Comparison of ENCODE assay signal across 15 cellular contexts in genomic region chr3:144104146-144104545, GRCh38.
DNase-seq lines count a peak whose midpoint lies in the region.
"Had no signal": no experiment of that assay in that cellular context is flagged by ENCODE, and none has a peak within 500 bp of the region (broad histone marks: within the 10 kb centered on the region; RNA-seq: fewer than 3 reads in every experiment).

No MANE protein-coding gene starts in this region.

- peak; percentile 31 to 74 for DNase-seq in NCI-H2081 (lab: John Stamatoyannopoulos, UW)
- DNase-seq in NCI-H2081 treated with DMSO at 0.1 percent for 48 hours (lab: John Stamatoyannopoulos, UW), result no peak
- peak; percentile 43 for DNase-seq in NCI-H226
- peak; percentile 22 for DNase-seq in astrocyte of the hippocampus (ENCODE audit: low read depth, low spot score)
- peak; percentile 69 for DNase-seq in retina
- DNase-seq in NCI-H2107 (lab: John Stamatoyannopoulos, UW), result no peak
- DNase-seq in NCI-H526 (lab: John Stamatoyannopoulos, UW), result no peak
- no peak for DNase-seq in AG08396 (ENCODE audit: low spot score)
- DNase-seq: activated CD4-positive, alpha-beta T cell treated with anti-CD3 and anti-CD28 coated beads, Interleukin-2, amount 50 U/mL, for 1 hour; activated naive CD4-positive, alpha-beta T cell treated with Interleukin-2 at 50 U/mL for 16 hours; gastrocnemius medialis; H7; IMR-90; nephron progenitor cell; spleen had no signal

Comparison
In these comparisons a context has a peak if more than half of its experiments do, and no peak if none do; other contexts are left out.
1. DNase-seq: peak in NCI-H2081 (2 of 2), NCI-H226 (single experiment), astrocyte of the hippocampus (single experiment) and retina (single experiment); none in NCI-H2081 treated with DMSO at 0.1 percent for 48 hours (single experiment), NCI-H2107 (single experiment), NCI-H526 (0 of 2) and AG08396 (single experiment).